In the genomic region with DNA sequence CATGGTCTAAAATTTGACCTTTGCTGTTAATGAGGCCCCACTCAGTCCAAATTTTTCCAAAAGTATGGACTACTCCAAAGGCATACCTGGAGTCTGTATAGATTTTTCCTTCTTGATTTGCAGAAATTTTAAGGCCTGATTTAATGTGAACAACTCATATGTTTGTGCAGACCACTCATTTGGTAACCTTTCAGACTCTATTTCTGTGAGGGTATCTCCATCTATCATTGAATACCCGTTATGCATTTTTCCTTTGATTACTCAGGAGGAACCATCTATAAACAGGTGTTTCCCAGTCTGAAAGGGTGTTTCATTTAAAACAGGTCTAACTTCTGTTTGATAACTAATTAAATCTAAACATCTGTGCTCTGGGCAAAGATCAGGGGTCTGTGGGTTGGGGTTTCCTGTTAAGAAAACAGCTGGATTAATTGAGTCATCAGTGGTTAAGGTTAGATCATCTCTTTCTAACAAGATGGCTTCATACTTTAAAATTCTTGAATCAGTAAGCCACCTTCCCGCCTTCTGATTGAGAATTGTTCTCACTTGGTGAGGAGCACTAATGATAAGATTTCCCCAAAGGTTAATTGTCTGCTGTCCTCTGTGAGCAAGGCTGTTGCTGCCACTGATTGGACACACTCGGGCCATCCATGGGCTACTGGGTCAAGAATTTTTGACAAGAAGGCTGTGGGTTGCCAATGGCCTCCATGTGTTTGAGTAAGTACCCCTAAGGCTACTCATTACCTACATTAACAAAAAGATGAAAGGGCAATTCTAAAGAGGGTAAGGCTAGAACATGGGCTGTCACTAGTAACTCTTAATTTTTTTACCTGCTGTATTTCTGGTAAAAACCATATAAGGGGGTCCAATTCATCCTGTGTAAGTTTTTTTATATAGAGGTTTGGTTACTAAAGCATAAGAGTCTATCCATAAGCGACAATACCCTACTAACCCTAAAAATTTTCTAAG, we compare ENCODE assay signal across 11 cellular contexts. TPM values are rescaled to one million over a fixed set of nuclear protein-coding genes. Genes with fewer than 3 reads are reported as not detected.
DNase-seq lines count a peak whose midpoint lies in the region; ATAC-seq, FAIRE-seq and TF ChIP-seq lines count a peak whose summit lies in the region.
"Had no signal": no experiment of that assay in that cellular context is flagged by ENCODE, and none has a peak within 500 bp of the region (broad histone marks: within the 10 kb centered on the region; RNA-seq: fewer than 3 reads in every experiment).

No MANE protein-coding gene starts in this region.

- CTCF ChIA-PET in activated CD4-positive, alpha-beta T cell treated with anti-CD3 and anti-CD28 coated beads, Interleukin-2, amount 10 ng/mL, durations not matched to agents 7 days and 5 days (lab: Charles Lee), result no interaction called here
- CTCF ChIA-PET in GM12878 (lab: Yijun Ruan, JAX), result interaction anchor here (0.8 to 1.6 kb wide), 4 partner anchors 15 to 136 kb away, joined by 3 to 7 read pairs (median 4); no protein-coding TSS in a partner anchor

- H4K20me1 ChIP-seq in GM12878 (ENCODE audit: control insufficient read depth, insufficient read depth), result no peaks in the 10 kb centered on the region

- H3K9ac ChIP-seq in GM12878 (ENCODE audit: control insufficient read depth, insufficient read depth, low read length), result no peak overlapping the region

- no peak overlapping the region for H3K4me3 ChIP-seq in GM12878

- no peak overlapping the region for H2AFZ ChIP-seq in GM12878 (ENCODE audit: control insufficient read depth, low read depth, low read length)

- H3K4me3 Mint-ChIP-seq in activated CD4-positive, alpha-beta T cell treated with anti-CD3 and anti-CD28 coated beads, Interleukin-2, amount 10 ng/mL, durations not matched to agents 7 days and 5 days, result peak overlapping the region; percentile 1

- H3K9me3 ChIP-seq in GM12878 (replicated peaks; ENCODE audit: control insufficient read depth, insufficient read depth, low read length), result peaks cover 27% of the 10 kb centered on the region

- TF ChIP-seq EP300 in GM12878 (IDR thresholded peaks at IDR 0.05; ENCODE audit: borderline replicate concordance in 1 of 2, control insufficient read depth in 1 of 2, low read depth in 2 of 2, low read length in 2 of 2), result no peak

- H3K27me3 ChIP-seq in GM12878 (replicated peaks in 1 of 2; ENCODE audit: control insufficient read depth in 2 of 2, insufficient read depth in 2 of 2, low read length in 1 of 2), result no peaks in the 10 kb centered on the region

- POLR2A ChIA-PET in activated CD4-positive, alpha-beta T cell treated with anti-CD3 and anti-CD28 coated beads, Interleukin-2, amount 10 ng/mL, durations not matched to agents 7 days and 5 days (lab: Charles Lee), result interaction anchor here (0.6 kb wide), 1 partner anchor 40 kb away, joined by 4 read pairs; no protein-coding TSS in a partner anchor
- POLR2A ChIA-PET in GM12878 (lab: Charles Lee), result interaction anchor here (0.6 to 1.3 kb wide), 2 partner anchors 71 to 130 kb away, joined by 3 read pairs; no protein-coding TSS in a partner anchor

- peaks cover 22% of the 10 kb centered on the region for H3K36me3 Mint-ChIP-seq in activated CD4-positive, alpha-beta T cell treated with anti-CD3 and anti-CD28 coated beads, Interleukin-2, amount 10 ng/mL, durations not matched to agents 7 days and 5 days (ENCODE audit: low read depth)

- H3K79me2 ChIP-seq in GM12878 (ENCODE audit: control insufficient read depth, insufficient read depth, low read length), result no peaks in the 10 kb centered on the region

- peaks cover 47% of the 10 kb centered on the region for H3K9me3 Mint-ChIP-seq in activated CD4-positive, alpha-beta T cell treated with anti-CD3 and anti-CD28 coated beads, Interleukin-2, amount 10 ng/mL, durations not matched to agents 7 days and 5 days

- H3K36me3 ChIP-seq in GM12878 (ENCODE audit: control insufficient read depth in 2 of 2, insufficient read depth in 2 of 2, low read length in 1 of 2), result no peaks in the 10 kb centered on the region

- SMC1A ChIA-PET in GM12878 (lab: Charles Lee; ENCODE audit: uncharacterized antibody, unreplicated experiment), result interaction anchor here (0.7 to 1.5 kb wide), 5 partner anchors 17 to 135 kb away, joined by 3 to 6 read pairs (median 5); no protein-coding TSS in a partner anchor

- peak; percentile 37 for DNase-seq in CD1c-positive myeloid dendritic cell (ENCODE audit: extremely low spot score)
- peak; percentile 36 for DNase-seq in GM10266 (ENCODE audit: extremely low spot score)
- DNase-seq in activated CD4-positive, alpha-beta T cell treated with anti-CD3 and anti-CD28 coated beads, Interleukin-2, amount 10 ng/mL, durations not matched to agents 7 days and 5 days, result peak; percentile 59
- DNase-seq in GM12878 (ENCODE audit: low read depth, low spot score), result no peak
- no peak for DNase-seq in NCI-H146 treated with DMSO at 0.1 percent for 48 hours (lab: John Stamatoyannopoulos, UW; ENCODE audit: unreplicated experiment)
- DNase-seq in midbrain (lab: John Stamatoyannopoulos, UW), result no peak
- DNase-seq: activated effector memory CD4-positive, alpha-beta T cell treated with anti-CD3 and anti-CD28 coated beads, Interleukin-2, amount 50 U/mL, for 16 hours; MM.1S; NCI-H2227 treated with DMSO at 0.1 percent for 48 hours had no signal

- peak; percentile 86 for ATAC-seq in GM12878
- ATAC-seq in HG03565 (IDR thresholded peaks at IDR 0.05; ENCODE audit: unreplicated experiment), result no peak
- ATAC-seq in HG03139 (IDR thresholded peaks at IDR 0.05; ENCODE audit: unreplicated experiment), result no peak

- in situ Hi-C loops in GM12878 (cut with MboI), result no loop called here

- no peak overlapping the region for H3K4me2 ChIP-seq in GM12878 (ENCODE audit: control insufficient read depth, insufficient read depth)

- no peak for TF ChIP-seq POLR2A in GM12878 (IDR thresholded peaks at IDR 0.05; ENCODE audit: low read depth, low read length)

- H3K4me1 ChIP-seq in GM12878 (ENCODE audit: control insufficient read depth, insufficient read depth, low read length), result no peaks in the 10 kb centered on the region

- peaks cover 19% of the 10 kb centered on the region for H3K4me1 Mint-ChIP-seq in activated CD4-positive, alpha-beta T cell treated with anti-CD3 and anti-CD28 coated beads, Interleukin-2, amount 10 ng/mL, durations not matched to agents 7 days and 5 days

- no peak overlapping the region for H3K27ac ChIP-seq in GM12878 (ENCODE audit: control insufficient read depth, insufficient read depth)

- no TSS peak for BruUV-seq in GM12878 (replicated peaks; lab: Mats Ljungman, UMichigan)

- RAD21 ChIA-PET in GM12878 (lab: Charles Lee; ENCODE audit: unreplicated experiment), result interaction anchor here (0.7 to 1.7 kb wide), 3 partner anchors 20 to 135 kb away, joined by 3 to 9 read pairs (median 3); no protein-coding TSS in a partner anchor

- intact Hi-C loops in GM12878 (cut with micrococcal nuclease; ENCODE audit: unreplicated experiment), result no loop called here

- H3K27me3 Mint-ChIP-seq in activated CD4-positive, alpha-beta T cell treated with anti-CD3 and anti-CD28 coated beads, Interleukin-2, amount 10 ng/mL, durations not matched to agents 7 days and 5 days, result peaks cover 6% of the 10 kb centered on the region

- no peak for TF ChIP-seq CTCF in GM10266 (IDR thresholded peaks at IDR 0.05; ENCODE audit: control insufficient read depth, insufficient read depth, low read depth, missing control alignments)
- no peak for TF ChIP-seq CTCF in GM12878 (IDR thresholded peaks at IDR 0.05 in 2 of 3, conservative IDR thresholded peaks at IDR 0.05 in 1 of 3; ENCODE audit: control insufficient read depth in 2 of 3, extremely low read depth in 1 of 3, insufficient read depth in 1 of 3, low read depth in 3 of 3, low read length in 3 of 3)

- 0 out of 2 replicates have a peak, but pooled peaks have one; percentile 21 for TF ChIP-seq RAD21 in GM12878 (IDR thresholded peaks at IDR 0.05; ENCODE audit: insufficient read depth, low read depth, low read length)

- H3K27ac Mint-ChIP-seq in activated CD4-positive, alpha-beta T cell treated with anti-CD3 and anti-CD28 coated beads, Interleukin-2, amount 10 ng/mL, durations not matched to agents 7 days and 5 days, result no peak overlapping the region

- FAIRE-seq in GM12878 (lab: Jason Lieb, UNC), result no peak

- WGBS in GM12878 (ENCODE audit: insufficient coverage, insufficient replicate concordance, low lambda C conversion rate, missing lambda C conversion rate), result 2% methylated on average over 4 of the region's 4 CpGs

RNA-seq across cellular contexts. Expression of a gene that starts 24.1 kb away (rescaled TPM):
- 1,000 to 10,000 TPM; 4,654 to 4,702 TPM for total RNA-seq in activated CD4-positive, alpha-beta T cell treated with anti-CD3 and anti-CD28 coated beads, Interleukin-2, amount 10 ng/mL, durations not matched to agents 7 days and 5 days
- total RNA-seq in GM12878 (2013; cell fraction: nucleolus; rRNA removed), result 2,210 and 2,286 TPM in 2 replicates
- 3,342 and 3,485 TPM in 2 replicates for total RNA-seq in GM12878 (2014; rRNA removed)
- total RNA-seq in GM12878 (2014; rRNA removed; fragmentation: Illumina TruSeq; extraction: Trizol), result 2,610 and 2,649 TPM in 2 replicates
- 3,333 and 3,502 TPM in 2 replicates for total RNA-seq in GM12878 (2021)
- 2,375 TPM for polyA plus RNA-seq in GM12878 (2011; ENCODE audit: low read depth)
- polyA plus RNA-seq in GM12878 (2011; rRNA removed), result 3,153 and 5,128 TPM in 2 replicates
- polyA plus RNA-seq in GM12878 (2011; cell fraction: cytosol; rRNA removed), result 3,568 and 5,770 TPM in 2 replicates
- polyA plus RNA-seq in GM12878 (2011; cell fraction: nucleus; rRNA removed), result 5,720 and 8,463 TPM in 2 replicates
- 3,427 and 3,948 TPM in 2 replicates for polyA plus RNA-seq in GM12878 (2012)
- 1,989 and 2,110 TPM in 2 replicates for polyA plus RNA-seq in GM12878 (2014; fragmentation: Illumina TruSeq; extraction: Trizol)
- polyA plus RNA-seq in GM12878 (2014; fragmentation: Nextera tagmentation; extraction: Ambion mirVana), result 1,000 to 10,000 TPM in 1 of 2 experiments, 100 to 1,000 TPM in 1; 820 to 1,780 TPM
- 3,468 and 4,014 TPM in 2 replicates for polyA plus RNA-seq in GM12878 (2014; rRNA removed)
- polyA plus RNA-seq in GM12878 (2016; fragmentation: Nextera tagmentation; extraction: Ambion mirVana), result 1,000 to 10,000 TPM; 3,407 to 3,656 TPM
- polyA minus RNA-seq in GM12878 (2011; rRNA and poly(A)+ RNA removed), result 1,902 and 3,270 TPM in 2 replicates
- 1,058 and 1,080 TPM in 2 replicates for polyA minus RNA-seq in GM12878 (2011; cell fraction: cytosol; rRNA and poly(A)+ RNA removed)
- polyA minus RNA-seq in GM12878 (2011; cell fraction: nucleus; rRNA and poly(A)+ RNA removed), result 1,332 and 1,398 TPM in 2 replicates

Comparison
In these comparisons a context has a peak if more than half of its experiments do, and no peak if none do; other contexts are left out.
1. DNase-seq: peak in CD1c-positive myeloid dendritic cell (single experiment), GM10266 (single experiment) and activated CD4-positive, alpha-beta T cell treated with anti-CD3 and anti-CD28 coated beads, Interleukin-2, amount 10 ng/mL, durations not matched to agents 7 days and 5 days (single experiment); none in GM12878 (single experiment), NCI-H146 treated with DMSO at 0.1 percent for 48 hours (single experiment) and midbrain (single experiment).